Comparison of ENCODE assay signal across 9 cellular contexts in the genomic region with DNA sequence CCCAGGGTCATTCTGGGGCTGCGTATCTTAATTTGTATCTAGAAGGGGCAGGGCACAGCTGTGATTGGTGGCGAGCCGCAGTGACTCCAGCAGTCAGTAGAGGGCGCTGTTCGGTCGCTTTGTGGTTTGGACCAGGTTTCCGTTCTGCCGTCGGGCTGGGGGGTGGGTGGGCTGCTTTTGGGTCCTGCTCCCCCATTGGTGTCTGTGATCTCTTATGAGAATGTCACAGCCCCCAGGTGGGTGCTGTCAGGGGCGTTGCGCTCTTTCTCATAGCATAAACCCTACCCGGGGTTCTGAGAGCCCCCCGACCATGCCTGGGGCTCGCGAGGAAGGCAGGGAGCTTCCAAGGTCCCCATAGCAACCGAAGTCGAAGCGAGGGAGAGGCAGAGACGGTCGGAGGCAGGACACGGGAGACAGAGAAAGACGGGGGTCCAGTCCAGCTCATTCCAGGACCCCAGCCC. TPM values are rescaled to one million over a fixed set of nuclear protein-coding genes. Genes with fewer than 3 reads are reported as not detected.
A peak's percentile ranks its signal among the peaks of the same experiment; 100 is the strongest.
DNase-seq lines count a peak whose midpoint lies in the region; ATAC-seq and TF ChIP-seq lines count a peak whose summit lies in the region.
"Had no signal": no experiment of that assay in that cellular context is flagged by ENCODE, and none has a peak within 500 bp of the region (broad histone marks: within the 10 kb centered on the region; RNA-seq: fewer than 3 reads in every experiment).

No MANE protein-coding gene starts in this region.

- in situ Hi-C loops in GM13977 (cut with MboI; ENCODE audit: low pct_unique_long_range_greater_than_20kb, low sequenced_read_pairs, unreplicated experiment): loop anchor here (10.0 kb wide), 1 partner anchor 135 kb away; no protein-coding TSS in a partner anchor

- DNase-seq in GM13977 (ENCODE audit: low spot score): peak; percentile 88
- DNase-seq in NCI-H1930 (lab: John Stamatoyannopoulos, UW): peak; percentile 36 to 72
- peak; percentile 53 for DNase-seq in activated CD4-positive, alpha-beta T cell treated with anti-CD3 and anti-CD28 coated beads for 1 hour
- DNase-seq in cerebellar cortex (ENCODE audit: low spot score): peak; percentile 42
- no peak for DNase-seq in left lobe of liver (ENCODE audit: low spot score)
- DNase-seq in stimulated activated CD4-positive, alpha-beta T cell treated with anti-CD3 and anti-CD28 coated beads, TNF-alpha, amount 100 ng/mL, for 4 hours (ENCODE audit: low read depth in 3 of 3): peak; percentile 45 to 52 (median 47)
- DNase-seq in cortex of kidney (lab: John Stamatoyannopoulos, UW): no peak

- ATAC-seq in left lobe of liver (peak; percentile 68), GM21381 (IDR thresholded peaks at IDR 0.05; ENCODE audit: unreplicated experiment) (no peak)

- peak; percentile 91 for TF ChIP-seq CTCF in GM13977 (IDR thresholded peaks at IDR 0.05; ENCODE audit: extremely low read depth, insufficient read depth, missing control alignments)

RNA-seq across cellular contexts. Expression of gene TFF3, which starts 5.4 kb away (rescaled TPM):
- total RNA-seq in left lobe of liver: 4.1 TPM

RNA-seq across cellular contexts. Expression of gene TFF2, which starts 41.0 kb away (rescaled TPM):
- total RNA-seq in left lobe of liver: 0.25 TPM
- total RNA-seq: lower leg skin had no signal

RNA-seq across cellular contexts. Expression of gene TFF1, which starts 56.6 kb away (rescaled TPM):
- total RNA-seq in left lobe of liver: 0.83 TPM
- total RNA-seq: lower leg skin had no signal

Comparison
In these comparisons a context has a peak if more than half of its experiments do, and no peak if none do; other contexts are left out.
1. DNase-seq: peak in GM13977 (single experiment), NCI-H1930 (2 of 2), activated CD4-positive, alpha-beta T cell treated with anti-CD3 and anti-CD28 coated beads for 1 hour (single experiment), cerebellar cortex (single experiment) and stimulated activated CD4-positive, alpha-beta T cell treated with anti-CD3 and anti-CD28 coated beads, TNF-alpha, amount 100 ng/mL, for 4 hours (3 of 3); none in left lobe of liver (single experiment) and cortex of kidney (single experiment).